Comparison of ENCODE assay signal across 21 cellular contexts in genomic region chr2:85789271-85789670, GRCh38. TPM values are rescaled to one million over a fixed set of nuclear protein-coding genes. Genes with fewer than 3 reads are reported as not detected.
DNase-seq lines count a peak whose midpoint lies in the region; ATAC-seq and TF ChIP-seq lines count a peak whose summit lies in the region.
"Had no signal": no experiment of that assay in that cellular context is flagged by ENCODE, and none has a peak within 500 bp of the region (broad histone marks: within the 10 kb centered on the region; RNA-seq: fewer than 3 reads in every experiment).

No MANE protein-coding gene starts in this region.

- no peak for TF ChIP-seq CTCF in fibroblast of pulmonary artery (IDR thresholded peaks at IDR 0.05; ENCODE audit: low read length, missing control alignments)

- intact Hi-C loops in sciatic nerve (cut with DNase I): no loop called here

- DNase-seq in DMS53 (lab: John Stamatoyannopoulos, UW) (peak; percentile 21), DMS53 treated with DMSO at 0.1 percent for 48 hours (lab: John Stamatoyannopoulos, UW; ENCODE audit: unreplicated experiment) (no peak), fibroblast of pulmonary artery (ENCODE audit: low read depth) (peak; percentile 56), sciatic nerve (ENCODE audit: low spot score) (peak; percentile 0), dermis blood vessel endothelial cell (no peak)
- no peak for DNase-seq in activated CD4-positive, alpha-beta T cell treated with anti-CD3 and anti-CD28 coated beads for 1 hour
- DNase-seq: ACHN; AML-193; BE2C; CD4-positive, alpha-beta T cell; DMS 273 treated with DMSO at 0.1 percent for 48 hours; DND-41; GDM1; GM23248; H7; HCEC 1CT had no signal

- ATAC-seq in sciatic nerve: no peak
- no peak for ATAC-seq in HG02840 (IDR thresholded peaks at IDR 0.05; ENCODE audit: low FRiP score, unreplicated experiment)
- ATAC-seq in HG03354 (IDR thresholded peaks at IDR 0.05; ENCODE audit: poor library complexity, severe bottlenecking, unreplicated experiment): no peak
- ATAC-seq: GM12878 had no signal

- H3K4me3 ChIP-seq in fibroblast of pulmonary artery (replicated peaks; ENCODE audit: low read depth, low read length): no peak overlapping the region
- H3K4me3 ChIP-seq: BLaER1 treated with 17β-estradiol and CSF1 and Interleukin-3, amounts not matched to agents 10 nM and 100 nM; GM12878; GM23248 had no signal

RNA-seq across cellular contexts. Expression of gene ATOH8, which starts 35.5 kb away (rescaled TPM):
- total RNA-seq in sciatic nerve: 57.2 TPM
- total RNA-seq in dermis blood vessel endothelial cell: 42.3 and 58.4 TPM in 2 replicates
- total RNA-seq: CD4-positive, alpha-beta T cell; CD8-positive, alpha-beta memory T cell; GM12878 had no signal

Comparison
In these comparisons a context has a peak if more than half of its experiments do, and no peak if none do; other contexts are left out.
1. DNase-seq: peak in DMS53 (single experiment), fibroblast of pulmonary artery (single experiment) and sciatic nerve (single experiment); none in DMS53 treated with DMSO at 0.1 percent for 48 hours (single experiment), dermis blood vessel endothelial cell (single experiment) and activated CD4-positive, alpha-beta T cell treated with anti-CD3 and anti-CD28 coated beads for 1 hour (single experiment).